In the genomic region with DNA sequence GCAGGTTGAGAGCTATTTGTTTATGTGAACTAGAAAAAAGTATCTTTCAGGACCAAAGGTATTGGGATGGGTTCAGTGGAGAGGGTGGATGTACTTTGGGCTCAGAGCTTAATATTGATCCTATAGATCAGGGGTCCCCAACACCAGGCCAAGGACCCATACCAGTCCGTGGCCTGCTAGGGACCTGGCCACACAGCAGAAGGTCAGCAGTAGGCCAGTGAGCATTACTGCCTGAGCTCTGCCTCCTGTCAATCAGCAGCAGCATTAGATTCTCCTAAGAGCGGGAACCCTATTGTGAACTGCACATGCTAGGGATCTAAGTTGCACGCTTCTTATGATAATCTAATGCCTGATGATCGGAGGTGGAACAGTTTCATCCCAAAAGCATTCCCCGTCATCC, we compare ENCODE assay signal across 15 cellular contexts.
DNase-seq lines count a peak whose midpoint lies in the region; ATAC-seq, FAIRE-seq and TF ChIP-seq lines count a peak whose summit lies in the region.
"Had no signal": no experiment of that assay in that cellular context is flagged by ENCODE, and none has a peak within 500 bp of the region (broad histone marks: within the 10 kb centered on the region; RNA-seq: fewer than 3 reads in every experiment).

No MANE protein-coding gene starts in this region.

- H4K20me1 ChIP-seq in Karpas-422 (ENCODE audit: insufficient read depth, low read depth, low read length), result no peaks in the 10 kb centered on the region

- H3K27me3 Mint-ChIP-seq in activated CD4-positive, alpha-beta T cell treated with anti-CD3 and anti-CD28 coated beads, Interleukin-2, amount 10 ng/mL, durations not matched to agents 24 days and 14 days, result no peaks in the 10 kb centered on the region

- H3K36me3 Mint-ChIP-seq in activated CD4-positive, alpha-beta T cell treated with anti-CD3 and anti-CD28 coated beads, Interleukin-2, amount 10 ng/mL, durations not matched to agents 24 days and 14 days (ENCODE audit: low read depth), result no peaks in the 10 kb centered on the region
- H3K36me3 Mint-ChIP-seq: CD4-positive, alpha-beta memory T cell had no signal

- peak; percentile 59 for DNase-seq in activated CD4-positive, alpha-beta T cell treated with anti-CD3 and anti-CD28 coated beads, Interleukin-2, amount 10 ng/mL, durations not matched to agents 24 days and 14 days
- DNase-seq in activated CD4-positive, alpha-beta T cell treated with anti-CD3 and anti-CD28 coated beads, Interleukin-2, amount 50 U/mL, for 48 hours, result no peak
- DNase-seq in HEK293T (ENCODE audit: extremely low spot score), result no peak
- DNase-seq in Karpas-422, result peak; percentile 31
- DNase-seq in bronchial epithelial cell (ENCODE audit: low read depth), result no peak
- DNase-seq in NCI-H146 treated with DMSO at 0.1 percent for 48 hours (lab: John Stamatoyannopoulos, UW; ENCODE audit: unreplicated experiment), result no peak
- DNase-seq in psoas muscle, result no peak
- no peak for DNase-seq in SIG-M5 treated with dmso at 0.1 percent for 504 hours (lab: John Stamatoyannopoulos, UW; ENCODE audit: unreplicated experiment)
- DNase-seq: C1 segment of cervical spinal cord, Calu3, COR-L47, GF-D8 had no signal

- H3K9me2 ChIP-seq in Karpas-422 (replicated peaks; ENCODE audit: insufficient read depth, low read length), result no peaks in the 10 kb centered on the region

- no peaks in the 10 kb centered on the region for H3K79me2 ChIP-seq in Karpas-422 (ENCODE audit: low read length)

- H3K4me1 Mint-ChIP-seq in activated CD4-positive, alpha-beta T cell treated with anti-CD3 and anti-CD28 coated beads, Interleukin-2, amount 10 ng/mL, durations not matched to agents 24 days and 14 days, result no peaks in the 10 kb centered on the region
- H3K4me1 Mint-ChIP-seq: CD4-positive, alpha-beta memory T cell had no signal

- H3K27me3 ChIP-seq in Karpas-422 (ENCODE audit: low read length) (no peaks in the 10 kb centered on the region), bronchial epithelial cell (ENCODE audit: control insufficient read depth, insufficient read depth, low read length) (no peaks in the 10 kb centered on the region), psoas muscle (ENCODE audit: insufficient read depth in 3 of 3, low read length in 2 of 3) (no peaks in the 10 kb centered on the region)

- WGBS in psoas muscle, 3 donors, result 79 to 82% (median 81%) methylated on average over 5 of the region's 5 CpGs

- H3K4me1 ChIP-seq in Karpas-422 (ENCODE audit: low read length) (no peaks in the 10 kb centered on the region), psoas muscle (no peaks in the 10 kb centered on the region)

- ATAC-seq in psoas muscle, result no peak

- H3K9me3 ChIP-seq in Karpas-422 (ENCODE audit: low read length) (no peaks in the 10 kb centered on the region), psoas muscle (no peaks in the 10 kb centered on the region)

- no peaks in the 10 kb centered on the region for H3K36me3 ChIP-seq in Karpas-422 (ENCODE audit: insufficient read depth, low read length)
- no peaks in the 10 kb centered on the region for H3K36me3 ChIP-seq in bronchial epithelial cell (ENCODE audit: control insufficient read depth, insufficient read depth, low read length)
- no peaks in the 10 kb centered on the region for H3K36me3 ChIP-seq in psoas muscle (ENCODE audit: insufficient read depth in 1 of 2, low read depth in 1 of 2)

- H3K9me3 Mint-ChIP-seq in activated CD4-positive, alpha-beta T cell treated with anti-CD3 and anti-CD28 coated beads, Interleukin-2, amount 10 ng/mL, durations not matched to agents 24 days and 14 days, result no peaks in the 10 kb centered on the region
- H3K9me3 Mint-ChIP-seq: CD4-positive, alpha-beta memory T cell had no signal

- TF ChIP-seq CTCF in bronchial epithelial cell (IDR thresholded peaks at IDR 0.05; ENCODE audit: insufficient read depth, low read length, severe bottlenecking) (no peak), psoas muscle (IDR thresholded peaks at IDR 0.05) (no peak)

- no peak overlapping the region for H3K4me2 ChIP-seq in Karpas-422 (ENCODE audit: low read depth, low read length, poor library complexity, severe bottlenecking)

- intact Hi-C loops in activated CD4-positive, alpha-beta T cell treated with anti-CD3 and anti-CD28 coated beads, Interleukin-2, amount 10 ng/mL, durations not matched to agents 24 days and 14 days (cut with micrococcal nuclease), result loop anchor here (2.0 kb wide), 1 partner anchor 313 kb away; no protein-coding TSS in a partner anchor
- intact Hi-C loops in psoas muscle (cut with DNase I), result no loop called here

- H3K27ac Mint-ChIP-seq in activated CD4-positive, alpha-beta T cell treated with anti-CD3 and anti-CD28 coated beads, Interleukin-2, amount 10 ng/mL, durations not matched to agents 24 days and 14 days, result no peak overlapping the region
- H3K27ac Mint-ChIP-seq: CD4-positive, alpha-beta memory T cell had no signal

- peak; percentile 32 for FAIRE-seq in bronchial epithelial cell (lab: Jason Lieb, UNC)
- FAIRE-seq: H1 had no signal

- CTCF ChIA-PET in HEK293T (lab: Yijun Ruan, JAX), result interaction anchor here (0.8 to 1.2 kb wide), 3 partner anchors 8 to 77 kb away, joined by 4 to 5 read pairs (median 4); no protein-coding TSS in a partner anchor

- H3K4me3 Mint-ChIP-seq in activated CD4-positive, alpha-beta T cell treated with anti-CD3 and anti-CD28 coated beads, Interleukin-2, amount 10 ng/mL, durations not matched to agents 24 days and 14 days, result no peak overlapping the region
- H3K4me3 Mint-ChIP-seq: CD4-positive, alpha-beta memory T cell had no signal

- H2AFZ ChIP-seq in Karpas-422 (ENCODE audit: low read length), result no peak overlapping the region
- H2AFZ ChIP-seq: GM23248 had no signal

- no peak overlapping the region for H3K9ac ChIP-seq in Karpas-422 (ENCODE audit: low read length)
- H3K9ac ChIP-seq: GM23248 had no signal

- H3K27ac ChIP-seq in Karpas-422 (ENCODE audit: low read length), result no peak overlapping the region
- H3K27ac ChIP-seq in psoas muscle, result no peak overlapping the region
- H3K27ac ChIP-seq: GM23248 had no signal

- POLR2A ChIA-PET in HEK293T (lab: Yijun Ruan, JAX), result no interaction called here

- H3K4me3 ChIP-seq in Karpas-422 (ENCODE audit: low read length), result no peak overlapping the region
- no peak overlapping the region for H3K4me3 ChIP-seq in bronchial epithelial cell (ENCODE audit: low read depth, low read length)
- H3K4me3 ChIP-seq in psoas muscle, result no peak overlapping the region
- H3K4me3 ChIP-seq: GM23248 had no signal

TF ChIP-seq in HEK293T, 16 proteins besides CTCF, POLR2A, EP300 and RAD21:
- TF ChIP-seq LEF1 (IDR thresholded peaks at IDR 0.05; ENCODE audit: borderline replicate concordance), result no peak
- TF ChIP-seq, protein P1, sequence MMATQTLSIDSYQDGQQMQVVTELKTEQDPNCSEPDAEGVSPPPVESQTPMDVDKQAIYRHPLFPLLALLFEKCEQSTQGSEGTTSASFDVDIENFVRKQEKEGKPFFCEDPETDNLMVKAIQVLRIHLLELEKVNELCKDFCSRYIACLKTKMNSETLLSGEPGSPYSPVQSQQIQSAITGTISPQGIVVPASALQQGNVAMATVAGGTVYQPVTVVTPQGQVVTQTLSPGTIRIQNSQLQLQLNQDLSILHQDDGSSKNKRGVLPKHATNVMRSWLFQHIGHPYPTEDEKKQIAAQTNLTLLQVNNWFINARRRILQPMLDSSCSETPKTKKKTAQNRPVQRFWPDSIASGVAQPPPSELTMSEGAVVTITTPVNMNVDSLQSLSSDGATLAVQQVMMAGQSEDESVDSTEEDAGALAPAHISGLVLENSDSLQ (IDR thresholded peaks at IDR 0.05), result peak; percentile 36; the same call in 1 of the 2 replicates

Comparison
In these comparisons a context has a peak if more than half of its experiments do, and no peak if none do; other contexts are left out.
1. DNase-seq: peak in activated CD4-positive, alpha-beta T cell treated with anti-CD3 and anti-CD28 coated beads, Interleukin-2, amount 10 ng/mL, durations not matched to agents 24 days and 14 days (single experiment) and Karpas-422 (single experiment); none in activated CD4-positive, alpha-beta T cell treated with anti-CD3 and anti-CD28 coated beads, Interleukin-2, amount 50 U/mL, for 48 hours (0 of 2), HEK293T (single experiment), bronchial epithelial cell (single experiment), NCI-H146 treated with DMSO at 0.1 percent for 48 hours (single experiment), psoas muscle (0 of 2) and SIG-M5 treated with dmso at 0.1 percent for 504 hours (single experiment).